In the genomic region with DNA sequence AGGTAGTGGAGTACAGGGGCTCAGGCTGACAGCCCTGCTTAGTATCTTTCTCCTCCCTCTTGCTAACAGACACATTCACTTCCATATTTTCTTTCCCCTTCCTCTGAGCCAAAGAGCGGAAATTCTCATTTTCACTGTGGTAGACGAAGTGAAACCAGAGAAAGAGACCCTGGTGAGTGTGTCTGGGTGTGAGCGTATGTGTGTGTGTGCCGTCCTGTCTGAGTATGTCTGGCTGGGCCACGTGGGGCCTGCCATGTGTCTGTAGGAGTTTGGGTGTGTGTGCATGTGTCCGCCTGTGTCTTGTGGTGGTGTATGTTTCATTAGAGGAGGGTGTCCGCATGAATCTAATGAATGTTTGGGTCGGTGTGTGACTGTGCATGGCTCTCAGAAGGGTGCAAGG, we compare ENCODE assay signal across 10 cellular contexts. TPM values are rescaled to one million over a fixed set of nuclear protein-coding genes. Genes with fewer than 3 reads are reported as not detected.
A peak's percentile ranks its signal among the peaks of the same experiment; 100 is the strongest.
DNase-seq lines count a peak whose midpoint lies in the region; ATAC-seq, FAIRE-seq and TF ChIP-seq lines count a peak whose summit lies in the region.
"Had no signal": no experiment of that assay in that cellular context is flagged by ENCODE, and none has a peak within 500 bp of the region (broad histone marks: within the 10 kb centered on the region; RNA-seq: fewer than 3 reads in every experiment).

No MANE protein-coding gene starts in this region.

- no peak overlapping the region for H3K4me3 ChIP-seq in K562
- H3K4me3 ChIP-seq: adrenal gland had no signal

- no peaks in the 10 kb centered on the region for H3K36me3 ChIP-seq in K562 (ENCODE audit: control insufficient read depth, insufficient read depth, low read length)
- H3K36me3 ChIP-seq: adrenal gland had no signal

- TF ChIP-seq RAD21 in K562 (CRISPR knock-in tag; conservative IDR thresholded peaks at IDR 0.05 in 1 of 2, IDR thresholded peaks at IDR 0.05 in 1 of 2), result no peak

- H3K9ac ChIP-seq in K562 (ENCODE audit: insufficient read depth in 1 of 2, low read depth in 2 of 2, low read length in 2 of 2), result peak overlapping the region; percentile 3 to 74; a peak in 2 of 4 replicates

- H3K27ac ChIP-seq in K562 (ENCODE audit: extremely low read depth, low read depth, low read length), result no peak overlapping the region

- H3K9me3 Mint-ChIP-seq in mesothelial cell of epicardium, result no peaks in the 10 kb centered on the region

- no peak for TF ChIP-seq EP300 in K562 (IDR thresholded peaks at IDR 0.05; ENCODE audit: low read length)

- H3K4me3 Mint-ChIP-seq in mesothelial cell of epicardium, result no peak overlapping the region

- peaks cover 42% of the 10 kb centered on the region for H3K27me3 Mint-ChIP-seq in mesothelial cell of epicardium (ENCODE audit: low read depth)

- peak overlapping the region; percentile 66 for H2AFZ ChIP-seq in K562 (ENCODE audit: low read depth, low read length)

- peak; percentile 62 for ATAC-seq in GM19463 (IDR thresholded peaks at IDR 0.05; ENCODE audit: unreplicated experiment)
- ATAC-seq in K562, result peak; percentile 9
- ATAC-seq in HG02970 (IDR thresholded peaks at IDR 0.05; ENCODE audit: low FRiP score, unreplicated experiment), result no peak

- peak; percentile 69 for DNase-seq in Ammon's horn (ENCODE audit: low spot score)
- no peak for DNase-seq in K562 (ENCODE audit: extremely low read depth in 1 of 4, low spot score in 3 of 4)
- no peak for DNase-seq in mesothelial cell of epicardium (ENCODE audit: low spot score in 2 of 2, unreplicated experiment in 2 of 2)
- DNase-seq in activated gamma-delta T cell treated with Interleukin-2 at 50 U/mL for 16 hours, result no peak
- no peak for DNase-seq in activated effector memory CD4-positive, alpha-beta T cell treated with Interleukin-2 at 50 U/mL for 16 hours
- no peak for DNase-seq in DMS114 treated with DMSO at 0.1 percent for 48 hours (lab: John Stamatoyannopoulos, UW; ENCODE audit: unreplicated experiment)
- DNase-seq: NCI-H1092 had no signal

- POLR2A ChIA-PET in K562 (lab: Yijun Ruan, JAX), result no interaction called here

- no peaks in the 10 kb centered on the region for H4K20me1 ChIP-seq in K562 (replicated peaks; ENCODE audit: control insufficient read depth, insufficient read depth, low read length)

- intact Hi-C loops in K562 (cut with micrococcal nuclease), result no loop called here

- in situ Hi-C loops in K562 (cut with MboI), result no loop called here

- H3K27me3 ChIP-seq in K562 (ENCODE audit: control insufficient read depth in 2 of 2, insufficient read depth in 2 of 2, low read length in 2 of 2), result peaks cover 0 to 10% of the 10 kb centered on the region in 2 experiments; a peak in 1 of 5 replicates

- H3K9me1 ChIP-seq in K562 (ENCODE audit: control insufficient read depth, insufficient read depth, low read length), result no peaks in the 10 kb centered on the region

- no peaks in the 10 kb centered on the region for H3K79me2 ChIP-seq in K562 (ENCODE audit: control insufficient read depth, insufficient read depth, low read length)

- peaks cover 41% of the 10 kb centered on the region for H3K4me1 Mint-ChIP-seq in mesothelial cell of epicardium

- 28% methylated on average over 8 of the region's 8 CpGs for WGBS in K562 (ENCODE audit: insufficient coverage, low coverage, missing lambda C conversion rate)

- H3K4me2 ChIP-seq in K562 (ENCODE audit: insufficient read depth, low read length), result no peak overlapping the region

- no TSS peak for BruUV-seq in K562 (replicated peaks; lab: Mats Ljungman, UMichigan)

- TF ChIP-seq POLR2A in K562 (conservative IDR thresholded peaks at IDR 0.05), result no peak

- CTCF ChIA-PET in K562 (lab: Yijun Ruan, JAX; ENCODE audit: low intra/inter-chr PET ratio), result no interaction called here

- TF ChIP-seq CTCF in K562 (IDR thresholded peaks at IDR 0.05 in 2 of 3, conservative IDR thresholded peaks at IDR 0.05 in 1 of 3; ENCODE audit: insufficient read depth in 2 of 3, low read depth in 1 of 3, low read length in 3 of 3), result no peak
- no peak for TF ChIP-seq CTCF in mesothelial cell of epicardium (IDR thresholded peaks at IDR 0.05; ENCODE audit: unreplicated experiment)

- H3K9me3 ChIP-seq in K562 (replicated peaks; ENCODE audit: control insufficient read depth, insufficient read depth, low read depth, low read length), result no peaks in the 10 kb centered on the region
- H3K9me3 ChIP-seq: adrenal gland had no signal

- H3K4me1 ChIP-seq in K562 (replicated peaks in 1 of 2; ENCODE audit: control insufficient read depth in 2 of 2, insufficient read depth in 2 of 2, low read length in 2 of 2), result peaks cover 14 to 46% of the 10 kb centered on the region in 2 experiments

- no peaks in the 10 kb centered on the region for H3K36me3 Mint-ChIP-seq in mesothelial cell of epicardium

- H3K27ac Mint-ChIP-seq in mesothelial cell of epicardium, result peak overlapping the region; percentile 3

- FAIRE-seq in K562 (lab: Jason Lieb, UNC), result peak; percentile 40

RNA-seq across cellular contexts. Expression of gene COL8A2, which starts 1.7 kb away (rescaled TPM):
- 0.07 and 0.11 TPM in 2 replicates for total RNA-seq in K562 (2011; cell fraction: chromatin; rRNA removed; ENCODE audit: low replicate concordance)
- 0.13 and 0.17 TPM in 2 replicates for total RNA-seq in K562 (2011; cell fraction: nucleolus; rRNA removed)
- total RNA-seq in K562 (2011; cell fraction: nucleoplasm; rRNA removed), result 0.07 TPM in 1 of 2 replicates, not detected in the other
- total RNA-seq in K562 (2014; rRNA removed) (0.14 TPM in 1 of 2 replicates, not detected in the other), K562 (2014; rRNA removed; fragmentation: Illumina TruSeq; extraction: Trizol) (0.03 TPM in 1 of 2 replicates, not detected in the other), K562 (2015; rRNA removed; fragmentation: Illumina TruSeq; extraction: Trizol) (not detected in 2 replicates), K562 (2021) (0.04 and 0.09 TPM in 2 replicates), mesothelial cell of epicardium (9.0 to 10.5 TPM (median 10.4 TPM) in 3 replicates)
- polyA plus RNA-seq in K562 (2011; rRNA removed) (0.04 TPM in 2 replicates), K562 (2014; fragmentation: Illumina TruSeq; extraction: Trizol) (0.07 TPM in 1 of 2 replicates, not detected in the other), K562 (2014; fragmentation: Nextera tagmentation; extraction: Ambion mirVana) (not detected), K562 (2014; rRNA removed) (0.03 TPM in 1 of 2 replicates, not detected in the other)
- 0.09 TPM in 1 of 2 replicates, not detected in the other for polyA plus RNA-seq in K562 (2011; cell fraction: cytosol; rRNA removed)
- 0.11 TPM in 1 of 2 replicates, not detected in the other for polyA plus RNA-seq in K562 (2011; cell fraction: nucleus; rRNA removed)
- 0.01 and 0.07 TPM in 2 replicates for polyA plus RNA-seq in K562 (2012)
- not detected in 2 replicates for polyA minus RNA-seq in K562 (2011; rRNA and poly(A)+ RNA removed)
- polyA minus RNA-seq in K562 (2011; cell fraction: cytosol; rRNA and poly(A)+ RNA removed), result not detected in 2 replicates
- 0.13 TPM in 1 of 2 replicates, not detected in the other for polyA minus RNA-seq in K562 (2011; cell fraction: nucleus; rRNA and poly(A)+ RNA removed)

RNA-seq across cellular contexts. Expression of gene TRAPPC3, which starts 25.9 kb away (rescaled TPM):
- 60.6 and 88.2 TPM in 2 replicates for total RNA-seq in K562 (2011; cell fraction: chromatin; rRNA removed; ENCODE audit: low replicate concordance)
- 67.4 and 71.0 TPM in 2 replicates for total RNA-seq in K562 (2011; cell fraction: nucleolus; rRNA removed)
- total RNA-seq in K562 (2011; cell fraction: nucleoplasm; rRNA removed), result 76.7 and 96.0 TPM in 2 replicates
- 132 and 141 TPM in 2 replicates for total RNA-seq in K562 (2014; rRNA removed)
- 109 and 114 TPM in 2 replicates for total RNA-seq in K562 (2014; rRNA removed; fragmentation: Illumina TruSeq; extraction: Trizol)
- total RNA-seq in K562 (2015; rRNA removed; fragmentation: Illumina TruSeq; extraction: Trizol), result 112 and 115 TPM in 2 replicates
- total RNA-seq in K562 (2021), result 83.4 and 90.9 TPM in 2 replicates
- 128 and 141 TPM in 2 replicates for polyA plus RNA-seq in K562 (2011; rRNA removed)
- 75.6 and 128 TPM in 2 replicates for polyA plus RNA-seq in K562 (2011; cell fraction: cytosol; rRNA removed)
- polyA plus RNA-seq in K562 (2011; cell fraction: nucleus; rRNA removed), result 80.4 and 107 TPM in 2 replicates
- polyA plus RNA-seq in K562 (2012), result 109 and 110 TPM in 2 replicates
- polyA plus RNA-seq in K562 (2014; fragmentation: Illumina TruSeq; extraction: Trizol), result 127 and 140 TPM in 2 replicates
- 10 to 100 TPM; 20.6 to 41.8 TPM for polyA plus RNA-seq in K562 (2014; fragmentation: Nextera tagmentation; extraction: Ambion mirVana)
- polyA plus RNA-seq in K562 (2014; rRNA removed), result 119 and 142 TPM in 2 replicates
- polyA minus RNA-seq in K562 (2011; rRNA and poly(A)+ RNA removed), result 47.8 and 54.0 TPM in 2 replicates
- polyA minus RNA-seq in K562 (2011; cell fraction: cytosol; rRNA and poly(A)+ RNA removed), result 29.4 and 32.5 TPM in 2 replicates
- 18.6 and 31.1 TPM in 2 replicates for polyA minus RNA-seq in K562 (2011; cell fraction: nucleus; rRNA and poly(A)+ RNA removed)
- 64.8 to 68.5 TPM (median 68.5 TPM) in 3 replicates for total RNA-seq in mesothelial cell of epicardium

RNA-seq across cellular contexts. Expression of gene MAP7D1, which starts 32.6 kb away (rescaled TPM):
- total RNA-seq in K562 (2011; cell fraction: chromatin; rRNA removed; ENCODE audit: low replicate concordance), result 28.8 and 80.6 TPM in 2 replicates
- 47.5 and 62.2 TPM in 2 replicates for total RNA-seq in K562 (2011; cell fraction: nucleolus; rRNA removed)
- 37.8 and 52.2 TPM in 2 replicates for total RNA-seq in K562 (2011; cell fraction: nucleoplasm; rRNA removed)
- 72.8 and 74.4 TPM in 2 replicates for total RNA-seq in K562 (2014; rRNA removed)
- 17.4 and 20.8 TPM in 2 replicates for total RNA-seq in K562 (2014; rRNA removed; fragmentation: Illumina TruSeq; extraction: Trizol)
- total RNA-seq in K562 (2015; rRNA removed; fragmentation: Illumina TruSeq; extraction: Trizol), result 34.5 and 37.8 TPM in 2 replicates
- total RNA-seq in K562 (2021), result 101 and 108 TPM in 2 replicates
- polyA plus RNA-seq in K562 (2011; rRNA removed), result 17.2 and 18.4 TPM in 2 replicates
- 14.6 and 28.7 TPM in 2 replicates for polyA plus RNA-seq in K562 (2011; cell fraction: cytosol; rRNA removed)
- 34.1 and 46.2 TPM in 2 replicates for polyA plus RNA-seq in K562 (2011; cell fraction: nucleus; rRNA removed)
- 51.5 and 56.5 TPM in 2 replicates for polyA plus RNA-seq in K562 (2012)
- 49.2 and 53.7 TPM in 2 replicates for polyA plus RNA-seq in K562 (2014; fragmentation: Illumina TruSeq; extraction: Trizol)
- polyA plus RNA-seq in K562 (2014; fragmentation: Nextera tagmentation; extraction: Ambion mirVana), result 1 to 10 TPM; 3.6 to 4.4 TPM
- polyA plus RNA-seq in K562 (2014; rRNA removed), result 53.8 and 54.7 TPM in 2 replicates
- polyA minus RNA-seq in K562 (2011; rRNA and poly(A)+ RNA removed), result 8.2 and 9.2 TPM in 2 replicates
- polyA minus RNA-seq in K562 (2011; cell fraction: cytosol; rRNA and poly(A)+ RNA removed), result 31.8 and 55.1 TPM in 2 replicates
- polyA minus RNA-seq in K562 (2011; cell fraction: nucleus; rRNA and poly(A)+ RNA removed), result 13.1 and 14.8 TPM in 2 replicates
- 97.8 to 103 TPM (median 101 TPM) in 3 replicates for total RNA-seq in mesothelial cell of epicardium

RNA-seq across cellular contexts. Expression of gene ADPRS, which starts 34.7 kb away (rescaled TPM):
- 6.1 and 18.5 TPM in 2 replicates for total RNA-seq in K562 (2011; cell fraction: chromatin; rRNA removed; ENCODE audit: low replicate concordance)
- 17.3 and 17.4 TPM in 2 replicates for total RNA-seq in K562 (2011; cell fraction: nucleolus; rRNA removed)
- total RNA-seq in K562 (2011; cell fraction: nucleoplasm; rRNA removed), result 12.3 and 12.6 TPM in 2 replicates
- total RNA-seq in K562 (2014; rRNA removed), result 40.0 and 52.5 TPM in 2 replicates
- 15.1 and 21.2 TPM in 2 replicates for total RNA-seq in K562 (2014; rRNA removed; fragmentation: Illumina TruSeq; extraction: Trizol)
- 26.7 and 27.4 TPM in 2 replicates for total RNA-seq in K562 (2015; rRNA removed; fragmentation: Illumina TruSeq; extraction: Trizol)
- total RNA-seq in K562 (2021), result 30.9 and 33.4 TPM in 2 replicates
- polyA plus RNA-seq in K562 (2011; rRNA removed), result 34.4 and 37.0 TPM in 2 replicates
- 43.8 and 51.3 TPM in 2 replicates for polyA plus RNA-seq in K562 (2011; cell fraction: cytosol; rRNA removed)
- polyA plus RNA-seq in K562 (2011; cell fraction: nucleus; rRNA removed), result 27.6 and 28.3 TPM in 2 replicates
- polyA plus RNA-seq in K562 (2012), result 24.0 and 26.0 TPM in 2 replicates
- polyA plus RNA-seq in K562 (2014; fragmentation: Illumina TruSeq; extraction: Trizol), result 25.2 and 26.7 TPM in 2 replicates
- polyA plus RNA-seq in K562 (2014; fragmentation: Nextera tagmentation; extraction: Ambion mirVana), result 1 to 10 TPM; 5.9 to 8.4 TPM
- 29.9 and 37.2 TPM in 2 replicates for polyA plus RNA-seq in K562 (2014; rRNA removed)
- 12.3 and 15.7 TPM in 2 replicates for polyA minus RNA-seq in K562 (2011; rRNA and poly(A)+ RNA removed)
- 12.0 and 12.3 TPM in 2 replicates for polyA minus RNA-seq in K562 (2011; cell fraction: cytosol; rRNA and poly(A)+ RNA removed)
- 4.6 and 6.2 TPM in 2 replicates for polyA minus RNA-seq in K562 (2011; cell fraction: nucleus; rRNA and poly(A)+ RNA removed)
- total RNA-seq in mesothelial cell of epicardium, result 31.6 to 33.3 TPM (median 32.6 TPM) in 3 replicates

RNA-seq across cellular contexts. Expression of gene TEKT2, which starts 39.5 kb away (rescaled TPM):
- 0.62 TPM in 1 of 2 replicates, not detected in the other for total RNA-seq in K562 (2011; cell fraction: chromatin; rRNA removed; ENCODE audit: low replicate concordance)
- total RNA-seq in K562 (2011; cell fraction: nucleolus; rRNA removed), result 0.92 and 1.0 TPM in 2 replicates
- total RNA-seq in K562 (2011; cell fraction: nucleoplasm; rRNA removed), result 0.66 and 0.92 TPM in 2 replicates
- 0.36 TPM in 1 of 2 replicates, not detected in the other for total RNA-seq in K562 (2014; rRNA removed)
- total RNA-seq in K562 (2014; rRNA removed; fragmentation: Illumina TruSeq; extraction: Trizol), result 0.19 TPM in 1 of 2 replicates, not detected in the other
- 0.19 and 0.40 TPM in 2 replicates for total RNA-seq in K562 (2015; rRNA removed; fragmentation: Illumina TruSeq; extraction: Trizol)
- total RNA-seq in K562 (2021), result 0.60 and 0.78 TPM in 2 replicates
- polyA plus RNA-seq in K562 (2011; rRNA removed), result 0.06 and 0.24 TPM in 2 replicates
- 0.19 and 0.25 TPM in 2 replicates for polyA plus RNA-seq in K562 (2011; cell fraction: cytosol; rRNA removed)
- polyA plus RNA-seq in K562 (2011; cell fraction: nucleus; rRNA removed), result 0.41 and 0.68 TPM in 2 replicates
- polyA plus RNA-seq in K562 (2012), result 0.21 and 0.25 TPM in 2 replicates
- 0.24 and 0.37 TPM in 2 replicates for polyA plus RNA-seq in K562 (2014; fragmentation: Illumina TruSeq; extraction: Trizol)
- polyA plus RNA-seq in K562 (2014; fragmentation: Nextera tagmentation; extraction: Ambion mirVana), result under 1 TPM; 0.08 to 0.14 TPM
- polyA plus RNA-seq in K562 (2014; rRNA removed), result 0.19 and 0.94 TPM in 2 replicates
- not detected in 2 replicates for polyA minus RNA-seq in K562 (2011; rRNA and poly(A)+ RNA removed)
- not detected in 2 replicates for polyA minus RNA-seq in K562 (2011; cell fraction: cytosol; rRNA and poly(A)+ RNA removed)
- 0.56 TPM in 1 of 2 replicates, not detected in the other for polyA minus RNA-seq in K562 (2011; cell fraction: nucleus; rRNA and poly(A)+ RNA removed)
- 2.6 to 3.6 TPM (median 3.2 TPM) in 3 replicates for total RNA-seq in mesothelial cell of epicardium
